ENCODE assay signal across 2 cellular contexts in the genomic region with DNA sequence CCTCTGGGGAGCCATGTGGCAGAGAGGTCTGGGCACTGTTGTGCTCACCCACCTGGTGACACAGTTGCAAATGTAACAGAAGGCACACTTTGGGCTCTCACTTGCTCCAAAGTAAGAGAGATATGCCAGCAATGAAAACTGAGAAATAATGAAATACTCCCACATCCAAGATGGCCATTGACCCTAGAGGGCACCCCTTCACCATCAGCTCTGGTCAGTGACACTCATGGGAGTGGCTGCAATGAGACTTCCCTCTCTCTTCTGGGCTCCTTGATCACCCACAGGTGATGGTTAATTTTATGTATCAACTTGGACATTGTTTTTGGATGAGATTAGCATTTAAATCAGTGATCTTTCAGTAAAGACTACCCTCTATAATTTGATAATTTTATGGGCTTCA.
TF ChIP-seq lines count a peak whose summit lies in the region.

No MANE protein-coding gene starts in this region.

TF ChIP-seq in GM23338, 12 proteins besides CTCF, POLR2A, EP300 and RAD21 (continued from another document):
- TF ChIP-seq CREB1 (CRISPR knock-in tag; IDR thresholded peaks at IDR 0.05; ENCODE audit: low read depth) (no peak), ZNF114 (CRISPR knock-in tag; IDR thresholded peaks at IDR 0.05) (no peak), STAT1 (IDR thresholded peaks at IDR 0.05; ENCODE audit: unreplicated experiment) (no peak), POLR2AphosphoS5 (IDR thresholded peaks at IDR 0.05; ENCODE audit: low read depth) (no peak)
- TF ChIP-seq, protein P1, sequence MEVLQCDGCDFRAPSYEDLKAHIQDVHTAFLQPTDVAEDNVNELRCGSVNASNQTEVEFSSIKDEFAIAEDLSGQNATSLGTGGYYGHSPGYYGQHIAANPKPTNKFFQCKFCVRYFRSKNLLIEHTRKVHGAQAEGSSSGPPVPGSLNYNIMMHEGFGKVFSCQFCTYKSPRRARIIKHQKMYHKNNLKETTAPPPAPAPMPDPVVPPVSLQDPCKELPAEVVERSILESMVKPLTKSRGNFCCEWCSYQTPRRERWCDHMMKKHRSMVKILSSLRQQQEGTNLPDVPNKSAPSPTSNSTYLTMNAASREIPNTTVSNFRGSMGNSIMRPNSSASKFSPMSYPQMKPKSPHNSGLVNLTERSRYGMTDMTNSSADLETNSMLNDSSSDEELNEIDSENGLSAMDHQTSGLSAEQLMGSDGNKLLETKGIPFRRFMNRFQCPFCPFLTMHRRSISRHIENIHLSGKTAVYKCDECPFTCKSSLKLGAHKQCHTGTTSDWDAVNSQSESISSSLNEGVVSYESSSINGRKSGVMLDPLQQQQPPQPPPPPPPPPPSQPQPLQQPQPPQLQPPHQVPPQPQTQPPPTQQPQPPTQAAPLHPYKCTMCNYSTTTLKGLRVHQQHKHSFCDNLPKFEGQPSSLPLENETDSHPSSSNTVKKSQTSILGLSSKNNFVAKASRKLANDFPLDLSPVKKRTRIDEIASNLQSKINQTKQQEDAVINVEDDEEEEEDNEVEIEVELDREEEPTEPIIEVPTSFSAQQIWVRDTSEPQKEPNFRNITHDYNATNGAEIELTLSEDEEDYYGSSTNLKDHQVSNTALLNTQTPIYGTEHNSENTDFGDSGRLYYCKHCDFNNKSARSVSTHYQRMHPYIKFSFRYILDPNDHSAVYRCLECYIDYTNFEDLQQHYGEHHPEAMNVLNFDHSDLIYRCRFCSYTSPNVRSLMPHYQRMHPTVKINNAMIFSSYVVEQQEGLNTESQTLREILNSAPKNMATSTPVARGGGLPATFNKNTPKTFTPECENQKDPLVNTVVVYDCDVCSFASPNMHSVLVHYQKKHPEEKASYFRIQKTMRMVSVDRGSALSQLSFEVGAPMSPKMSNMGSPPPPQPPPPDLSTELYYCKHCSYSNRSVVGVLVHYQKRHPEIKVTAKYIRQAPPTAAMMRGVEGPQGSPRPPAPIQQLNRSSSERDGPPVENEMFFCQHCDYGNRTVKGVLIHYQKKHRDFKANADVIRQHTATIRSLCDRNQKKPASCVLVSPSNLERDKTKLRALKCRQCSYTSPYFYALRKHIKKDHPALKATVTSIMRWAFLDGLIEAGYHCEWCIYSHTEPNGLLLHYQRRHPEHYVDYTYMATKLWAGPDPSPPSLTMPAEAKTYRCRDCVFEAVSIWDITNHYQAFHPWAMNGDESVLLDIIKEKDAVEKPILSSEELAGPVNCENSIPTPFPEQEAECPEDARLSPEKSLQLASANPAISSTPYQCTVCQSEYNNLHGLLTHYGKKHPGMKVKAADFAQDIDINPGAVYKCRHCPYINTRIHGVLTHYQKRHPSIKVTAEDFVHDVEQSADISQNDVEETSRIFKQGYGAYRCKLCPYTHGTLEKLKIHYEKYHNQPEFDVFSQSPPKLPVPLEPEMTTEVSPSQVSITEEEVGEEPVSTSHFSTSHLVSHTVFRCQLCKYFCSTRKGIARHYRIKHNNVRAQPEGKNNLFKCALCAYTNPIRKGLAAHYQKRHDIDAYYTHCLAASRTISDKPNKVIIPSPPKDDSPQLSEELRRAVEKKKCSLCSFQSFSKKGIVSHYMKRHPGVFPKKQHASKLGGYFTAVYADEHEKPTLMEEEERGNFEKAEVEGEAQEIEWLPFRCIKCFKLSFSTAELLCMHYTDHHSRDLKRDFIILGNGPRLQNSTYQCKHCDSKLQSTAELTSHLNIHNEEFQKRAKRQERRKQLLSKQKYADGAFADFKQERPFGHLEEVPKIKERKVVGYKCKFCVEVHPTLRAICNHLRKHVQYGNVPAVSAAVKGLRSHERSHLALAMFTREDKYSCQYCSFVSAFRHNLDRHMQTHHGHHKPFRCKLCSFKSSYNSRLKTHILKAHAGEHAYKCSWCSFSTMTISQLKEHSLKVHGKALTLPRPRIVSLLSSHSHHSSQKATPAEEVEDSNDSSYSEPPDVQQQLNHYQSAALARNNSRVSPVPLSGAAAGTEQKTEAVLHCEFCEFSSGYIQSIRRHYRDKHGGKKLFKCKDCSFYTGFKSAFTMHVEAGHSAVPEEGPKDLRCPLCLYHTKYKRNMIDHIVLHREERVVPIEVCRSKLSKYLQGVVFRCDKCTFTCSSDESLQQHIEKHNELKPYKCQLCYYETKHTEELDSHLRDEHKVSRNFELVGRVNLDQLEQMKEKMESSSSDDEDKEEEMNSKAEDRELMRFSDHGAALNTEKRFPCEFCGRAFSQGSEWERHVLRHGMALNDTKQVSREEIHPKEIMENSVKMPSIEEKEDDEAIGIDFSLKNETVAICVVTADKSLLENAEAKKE (CRISPR knock-in tag; IDR thresholded peaks at IDR 0.05), result no peak
- TF ChIP-seq, protein P2, sequence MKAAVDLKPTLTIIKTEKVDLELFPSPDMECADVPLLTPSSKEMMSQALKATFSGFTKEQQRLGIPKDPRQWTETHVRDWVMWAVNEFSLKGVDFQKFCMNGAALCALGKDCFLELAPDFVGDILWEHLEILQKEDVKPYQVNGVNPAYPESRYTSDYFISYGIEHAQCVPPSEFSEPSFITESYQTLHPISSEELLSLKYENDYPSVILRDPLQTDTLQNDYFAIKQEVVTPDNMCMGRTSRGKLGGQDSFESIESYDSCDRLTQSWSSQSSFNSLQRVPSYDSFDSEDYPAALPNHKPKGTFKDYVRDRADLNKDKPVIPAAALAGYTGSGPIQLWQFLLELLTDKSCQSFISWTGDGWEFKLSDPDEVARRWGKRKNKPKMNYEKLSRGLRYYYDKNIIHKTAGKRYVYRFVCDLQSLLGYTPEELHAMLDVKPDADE (IDR thresholded peaks at IDR 0.05), result no peak
TF ChIP-seq in GM23338: peak in this region for 0.

TF ChIP-seq in WTC11, 78 proteins besides CTCF, POLR2A, EP300 and RAD21 (continued from another document):
- TF ChIP-seq ELF4 (CRISPR knock-in tag; IDR thresholded peaks at IDR 0.05; ENCODE audit: low read depth) (no peak), IRF2 (CRISPR knock-in tag; IDR thresholded peaks at IDR 0.05; ENCODE audit: borderline replicate concordance, low read depth) (no peak)
- TF ChIP-seq, protein P3, sequence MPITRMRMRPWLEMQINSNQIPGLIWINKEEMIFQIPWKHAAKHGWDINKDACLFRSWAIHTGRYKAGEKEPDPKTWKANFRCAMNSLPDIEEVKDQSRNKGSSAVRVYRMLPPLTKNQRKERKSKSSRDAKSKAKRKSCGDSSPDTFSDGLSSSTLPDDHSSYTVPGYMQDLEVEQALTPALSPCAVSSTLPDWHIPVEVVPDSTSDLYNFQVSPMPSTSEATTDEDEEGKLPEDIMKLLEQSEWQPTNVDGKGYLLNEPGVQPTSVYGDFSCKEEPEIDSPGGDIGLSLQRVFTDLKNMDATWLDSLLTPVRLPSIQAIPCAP (CRISPR knock-in tag; IDR thresholded peaks at IDR 0.05), result no peak
